Comparison of ENCODE assay signal across 4 cellular contexts in the genomic region with DNA sequence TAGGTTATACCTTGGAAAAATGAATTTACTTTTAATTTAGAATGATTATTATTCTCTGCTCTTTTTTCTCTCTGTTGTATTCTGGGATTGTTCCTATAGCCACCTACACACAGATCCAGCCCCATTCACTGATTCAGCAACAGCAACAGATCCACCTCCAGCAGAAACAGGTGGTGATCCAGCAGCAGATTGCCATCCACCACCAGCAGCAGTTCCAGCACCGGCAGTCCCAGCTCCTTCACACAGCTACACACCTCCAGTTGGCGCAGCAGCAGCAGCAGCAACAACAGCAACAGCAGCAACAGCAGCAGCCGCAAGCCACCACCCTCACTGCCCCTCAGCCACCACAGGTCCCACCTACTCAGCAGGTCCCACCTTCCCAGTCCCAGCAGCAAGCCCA. TPM values are rescaled to one million over a fixed set of nuclear protein-coding genes. Genes with fewer than 3 reads are reported as not detected.
A peak's percentile ranks its signal among the peaks of the same experiment; 100 is the strongest.
DNase-seq lines count a peak whose midpoint lies in the region; ATAC-seq, FAIRE-seq and TF ChIP-seq lines count a peak whose summit lies in the region.
"Not testable (repeated sequence)": the region's sequence is repeated elsewhere in the genome, so short reads cannot be mapped to it uniquely, and the experiment has no call there.

No MANE protein-coding gene starts in this region.

- ATAC-seq in GM23338: not testable (repeated sequence)

- not testable (repeated sequence) for TF ChIP-seq CTCF in GM23338 (conservative IDR thresholded peaks at IDR 0.05; ENCODE audit: low read depth in 2 of 2); bronchial epithelial cell (IDR thresholded peaks at IDR 0.05; ENCODE audit: insufficient read depth, low read length, severe bottlenecking)

- not testable (repeated sequence) for H3K4me3 Mint-ChIP-seq in GM23338

- 0 out of 2 replicates have a peak overlapping the region, but pooled peaks have one; percentile 52 for H3K27ac ChIP-seq in GM23338 (ENCODE audit: low read depth)

- not testable (repeated sequence) for H2AFZ ChIP-seq in GM23338

- not testable (repeated sequence) for H3K4me3 ChIP-seq in GM23338; bronchial epithelial cell (ENCODE audit: low read depth, low read length)

- H3K27me3 Mint-ChIP-seq in GM23338 (ENCODE audit: insufficient read depth, low read depth, poor library complexity): not testable (repeated sequence)

- H3K4me2 ChIP-seq in GM23338: not testable (repeated sequence)

- not testable (repeated sequence) for H3K4me1 ChIP-seq in GM23338 (ENCODE audit: insufficient read depth)

- H3K36me3 ChIP-seq in GM23338 (ENCODE audit: insufficient read depth): peaks cover 93% of the 10 kb centered on the region
- H3K36me3 ChIP-seq in bronchial epithelial cell (ENCODE audit: control insufficient read depth, insufficient read depth, low read length): not testable (repeated sequence)

- peaks cover 86% of the 10 kb centered on the region for H3K36me3 Mint-ChIP-seq in GM23338 (ENCODE audit: low read depth)

- FAIRE-seq in bronchial epithelial cell (lab: Jason Lieb, UNC): peak; percentile 95

- not testable (repeated sequence) for DNase-seq in GM23338 (ENCODE audit: low spot score); bronchial epithelial cell (ENCODE audit: low read depth)
- DNase-seq in head of caudate nucleus (peak in 33 of 42 donors; percentile 8 to 79 (median 47)), putamen (ENCODE audit: low spot score) (peak; percentile 8)

- not testable (repeated sequence) for H3K9me3 Mint-ChIP-seq in GM23338

- H3K9me2 ChIP-seq in GM23338 (ENCODE audit: insufficient read depth): not testable (repeated sequence)

- peak overlapping the region; percentile 32; the same call in 1 of the 2 replicates for H3K27ac Mint-ChIP-seq in GM23338

- H3F3A ChIP-seq in GM23338 (replicated peaks; ENCODE audit: low read depth): peaks cover 63% of the 10 kb centered on the region

- not testable (repeated sequence) for H3K27me3 ChIP-seq in GM23338 (ENCODE audit: insufficient read depth); bronchial epithelial cell (ENCODE audit: control insufficient read depth, insufficient read depth, low read length)

- peaks cover 86% of the 10 kb centered on the region for H3K79me2 ChIP-seq in GM23338 (replicated peaks; ENCODE audit: insufficient read depth)

- H4K20me1 ChIP-seq in GM23338 (replicated peaks; ENCODE audit: insufficient read depth): peaks cover 79% of the 10 kb centered on the region

- intact Hi-C loops in head of caudate nucleus (cut with DNase I): not testable (repeated sequence)

- H3K4me1 Mint-ChIP-seq in GM23338: not testable (repeated sequence)

RNA-seq across cellular contexts. Expression of a gene that starts 17.0 kb away (rescaled TPM):
- 66.8 and 103 TPM in 2 replicates for total RNA-seq in GM23338 (2014; rRNA removed; shearing (Covaris generic))
- 147 and 159 TPM in 2 replicates for polyA plus RNA-seq in GM23338 (2016; fragmentation: Nextera tagmentation; extraction: Ambion mirVana)
- 259 and 478 TPM in 2 replicates for total RNA-seq in bronchial epithelial cell

RNA-seq across cellular contexts. Expression of a gene that starts 18.2 kb away (rescaled TPM):
- total RNA-seq in GM23338 (2014; rRNA removed; shearing (Covaris generic)): 1,003 and 1,069 TPM in 2 replicates
- 252 and 303 TPM in 2 replicates for polyA plus RNA-seq in GM23338 (2016; fragmentation: Nextera tagmentation; extraction: Ambion mirVana)
- total RNA-seq in bronchial epithelial cell: 3.7 and 4.2 TPM in 2 replicates

RNA-seq across cellular contexts. Expression of a gene that starts 56.9 kb away (rescaled TPM):
- 5.1 and 8.0 TPM in 2 replicates for total RNA-seq in GM23338 (2014; rRNA removed; shearing (Covaris generic))
- 6.0 and 7.9 TPM in 2 replicates for polyA plus RNA-seq in GM23338 (2016; fragmentation: Nextera tagmentation; extraction: Ambion mirVana)
- under 0.01 TPM in 1 of 2 replicates, not detected in the other for total RNA-seq in bronchial epithelial cell

Comparison
In these comparisons a context has a peak if more than half of its experiments do, and no peak if none do; other contexts are left out.
1. RNA of a gene that starts 18.2 kb away (total RNA-seq): 1,003 to 1,069 TPM in GM23338; 3.7 to 4.2 TPM in bronchial epithelial cell; every median in the first group is over 100 times any median in the second.